In the genomic region with DNA sequence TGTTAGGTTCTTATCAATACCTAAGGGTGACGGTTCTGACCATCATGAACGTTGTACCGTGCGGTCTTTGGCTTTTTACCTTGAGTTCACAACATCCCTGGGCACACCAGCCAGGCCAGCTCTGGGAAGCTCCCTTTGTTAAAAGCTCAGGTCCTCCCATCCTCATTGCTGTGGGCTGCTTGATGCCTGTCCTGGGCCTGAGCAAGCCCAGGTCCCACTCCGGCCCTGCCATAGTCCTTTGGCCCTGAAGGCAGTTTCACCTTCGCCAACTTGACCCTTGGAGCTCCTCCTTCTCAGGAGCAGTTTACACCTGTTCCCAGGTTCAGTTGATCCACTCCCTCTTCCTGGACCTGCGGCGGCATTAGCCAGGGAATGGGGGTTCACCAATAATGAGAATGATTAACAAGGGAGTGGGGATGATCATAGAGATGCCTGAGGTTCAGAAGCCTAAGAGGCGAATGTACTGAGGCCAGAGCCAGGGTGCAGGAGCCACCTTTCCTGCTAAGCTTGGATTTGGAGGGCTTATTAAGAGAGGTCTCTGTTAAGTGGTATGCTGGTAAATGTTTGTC, we compare ENCODE assay signal across 23 cellular contexts. TPM values are rescaled to one million over a fixed set of nuclear protein-coding genes. Genes with fewer than 3 reads are reported as not detected.
DNase-seq lines count a peak whose midpoint lies in the region; ATAC-seq, FAIRE-seq and TF ChIP-seq lines count a peak whose summit lies in the region.
"Had no signal": no experiment of that assay in that cellular context is flagged by ENCODE, and none has a peak within 500 bp of the region (broad histone marks: within the 10 kb centered on the region; RNA-seq: fewer than 3 reads in every experiment).

No MANE protein-coding gene starts in this region.

- H3K27ac ChIP-seq in 22Rv1, result 0 out of 2 replicates have a peak overlapping the region, but pooled peaks have one; percentile 8
- H3K27ac ChIP-seq in esophagus squamous epithelium, result peak overlapping the region in 3 of 4 donors; percentile 28 to 72 (median 31)
- H3K27ac ChIP-seq in small intestine (ENCODE audit: low read depth in 1 of 2, low read length in 1 of 2), result no peak overlapping the region

- peaks cover 8 to 44% (median 8%) of the 10 kb centered on the region in 3 donors for H3K4me1 ChIP-seq in esophagus squamous epithelium
- no peaks in the 10 kb centered on the region for H3K4me1 ChIP-seq in small intestine (ENCODE audit: control insufficient read depth in 2 of 2, insufficient read depth in 1 of 2, low read depth in 1 of 2, low read length in 1 of 2)

- no peak for FAIRE-seq in small intestine (lab: Jason Lieb, UNC)
- FAIRE-seq: G401.6, H54 had no signal

- no peak overlapping the region for H3K4me3 Mint-ChIP-seq in activated CD8-positive, alpha-beta memory T cell treated with anti-CD3 and anti-CD28 coated beads, Interleukin-2, amount 10 ng/mL, durations not matched to agents 7 days and 5 days
- H3K4me3 Mint-ChIP-seq: CD8-positive, alpha-beta memory T cell had no signal

- no peaks in the 10 kb centered on the region for H3K4me1 Mint-ChIP-seq in activated CD8-positive, alpha-beta memory T cell treated with anti-CD3 and anti-CD28 coated beads, Interleukin-2, amount 10 ng/mL, durations not matched to agents 7 days and 5 days
- H3K4me1 Mint-ChIP-seq: CD8-positive, alpha-beta memory T cell had no signal

- 91 to 93% methylated on average over 4 to 7 of the region's 9 CpGs for WGBS in esophagus squamous epithelium, 2 donors
- 58 to 82% (median 78%) methylated on average over 9 of the region's 9 CpGs for WGBS in small intestine, 3 donors

- H3K9me3 ChIP-seq in esophagus squamous epithelium, result no peaks in the 10 kb centered on the region
- H3K9me3 ChIP-seq in small intestine (ENCODE audit: control insufficient read depth, low read depth), result no peaks in the 10 kb centered on the region
- H3K9me3 ChIP-seq: SK-N-SH had no signal

- no peaks in the 10 kb centered on the region for H3K9me3 Mint-ChIP-seq in activated CD8-positive, alpha-beta memory T cell treated with anti-CD3 and anti-CD28 coated beads, Interleukin-2, amount 10 ng/mL, durations not matched to agents 7 days and 5 days (ENCODE audit: low read depth)
- H3K9me3 Mint-ChIP-seq: CD8-positive, alpha-beta memory T cell had no signal

- TF ChIP-seq CTCF in 22Rv1 (IDR thresholded peaks at IDR 0.05), result no peak
- TF ChIP-seq CTCF in esophagus squamous epithelium (IDR thresholded peaks at IDR 0.05), result no peak

- H3K4me3 ChIP-seq in esophagus squamous epithelium (no peak overlapping the region), small intestine (ENCODE audit: low read depth in 1 of 2, low read length in 2 of 2) (no peak overlapping the region)

- H3K36me3 ChIP-seq in esophagus squamous epithelium, result peaks cover under 1 to 59% (median 8%) of the 10 kb centered on the region in 3 donors
- peaks cover 0 to 8% of the 10 kb centered on the region in 2 donors for H3K36me3 ChIP-seq in small intestine (ENCODE audit: control insufficient read depth in 2 of 2, insufficient read depth in 2 of 2, low read length in 2 of 2)

- H3K36me3 Mint-ChIP-seq in activated CD8-positive, alpha-beta memory T cell treated with anti-CD3 and anti-CD28 coated beads, Interleukin-2, amount 10 ng/mL, durations not matched to agents 7 days and 5 days, result peaks cover 30% of the 10 kb centered on the region

- ATAC-seq in activated CD8-positive, alpha-beta memory T cell treated with anti-CD3 and anti-CD28 coated beads, Interleukin-2, amount 10 ng/mL, durations not matched to agents 7 days and 5 days, result no peak
- ATAC-seq in GM19324 (IDR thresholded peaks at IDR 0.05; ENCODE audit: low FRiP score, unreplicated experiment), result no peak

- no peak overlapping the region for H3K27ac Mint-ChIP-seq in activated CD8-positive, alpha-beta memory T cell treated with anti-CD3 and anti-CD28 coated beads, Interleukin-2, amount 10 ng/mL, durations not matched to agents 7 days and 5 days

- DNase-seq in activated CD8-positive, alpha-beta memory T cell treated with anti-CD3 and anti-CD28 coated beads, Interleukin-2, amount 10 ng/mL, durations not matched to agents 7 days and 5 days, result peak; percentile 34
- DNase-seq in esophagus squamous epithelium (lab: John Stamatoyannopoulos, UW) (no peak), small intestine (peak; percentile 32), globus pallidus (ENCODE audit: low spot score) (no peak), foreskin melanocyte (no peak)
- DNase-seq: AML-193; C1 segment of cervical spinal cord; Calu3; CD8-positive, alpha-beta memory T cell; KG1; NCI-H1092 treated with DMSO at 0.1 percent for 48 hours; NCI-H2029; NCI-H226; NCI-H510A treated with DMSO at 0.1 percent for 48 hours; SIG-M5; SK-N-SH had no signal

- H3K27me3 Mint-ChIP-seq in activated CD8-positive, alpha-beta memory T cell treated with anti-CD3 and anti-CD28 coated beads, Interleukin-2, amount 10 ng/mL, durations not matched to agents 7 days and 5 days, result no peaks in the 10 kb centered on the region
- H3K27me3 Mint-ChIP-seq: CD8-positive, alpha-beta memory T cell had no signal

- intact Hi-C loops in esophagus squamous epithelium (cut with DNase I), result no loop called here

- no peaks in the 10 kb centered on the region for H3K27me3 ChIP-seq in esophagus squamous epithelium
- no peaks in the 10 kb centered on the region for H3K27me3 ChIP-seq in small intestine (ENCODE audit: control insufficient read depth in 2 of 2, insufficient read depth in 2 of 2, low read length in 2 of 2)

- no peak for TF ChIP-seq POLR2A in esophagus squamous epithelium (IDR thresholded peaks at IDR 0.05)

- CTCF ChIA-PET in activated CD8-positive, alpha-beta memory T cell treated with anti-CD3 and anti-CD28 coated beads, Interleukin-2, amount 10 ng/mL, durations not matched to agents 7 days and 5 days (lab: Charles Lee), result interaction anchor here (1.0 kb wide), 1 partner anchor 98 kb away, joined by 3 read pairs; no protein-coding TSS in a partner anchor

RNA-seq across cellular contexts. Expression of a gene that starts 40.2 kb away (rescaled TPM):
- total RNA-seq in activated CD8-positive, alpha-beta memory T cell treated with anti-CD3 and anti-CD28 coated beads, Interleukin-2, amount 10 ng/mL, durations not matched to agents 7 days and 5 days, result 100 to 1,000 TPM; 121 to 187 TPM
- total RNA-seq in esophagus squamous epithelium, result 100 to 1,000 TPM; 285 to 499 (median 340) TPM
- polyA plus RNA-seq in small intestine, result 100 to 1,000 TPM in 1 of 3 donors, 10 to 100 TPM in 1, 1 to 10 TPM in 1; 7.0 to 162 (median 14.3) TPM

RNA-seq across cellular contexts. Expression of a gene that starts 45.7 kb away (rescaled TPM):
- total RNA-seq in activated CD8-positive, alpha-beta memory T cell treated with anti-CD3 and anti-CD28 coated beads, Interleukin-2, amount 10 ng/mL, durations not matched to agents 7 days and 5 days, result 10 to 100 TPM in 1 of 2 experiments, 1 to 10 TPM in 1; 9.1 to 17.9 TPM
- total RNA-seq in esophagus squamous epithelium, result 100 to 1,000 TPM in 3 of 4 donors, 10 to 100 TPM in 1; 73.4 to 323 (median 141) TPM
- 10 to 100 TPM; 10.7 to 27.5 (median 20.0) TPM for polyA plus RNA-seq in small intestine
- total RNA-seq: A172, Daoy had no signal
- polyA plus RNA-seq: AG04450, SK-N-SH had no signal

Comparison
In these comparisons a context has a peak if more than half of its experiments do, and no peak if none do; other contexts are left out.
1. H3K27ac ChIP-seq: peak in 22Rv1 (single experiment) and esophagus squamous epithelium (3 of 4); none in small intestine (0 of 2).
2. DNase-seq: peak in activated CD8-positive, alpha-beta memory T cell treated with anti-CD3 and anti-CD28 coated beads, Interleukin-2, amount 10 ng/mL, durations not matched to agents 7 days and 5 days (single experiment) and small intestine (single experiment); none in esophagus squamous epithelium (single experiment), globus pallidus (single experiment) and foreskin melanocyte (single experiment).